1 cellular context compared by ENCODE assay signal in the genomic region with DNA sequence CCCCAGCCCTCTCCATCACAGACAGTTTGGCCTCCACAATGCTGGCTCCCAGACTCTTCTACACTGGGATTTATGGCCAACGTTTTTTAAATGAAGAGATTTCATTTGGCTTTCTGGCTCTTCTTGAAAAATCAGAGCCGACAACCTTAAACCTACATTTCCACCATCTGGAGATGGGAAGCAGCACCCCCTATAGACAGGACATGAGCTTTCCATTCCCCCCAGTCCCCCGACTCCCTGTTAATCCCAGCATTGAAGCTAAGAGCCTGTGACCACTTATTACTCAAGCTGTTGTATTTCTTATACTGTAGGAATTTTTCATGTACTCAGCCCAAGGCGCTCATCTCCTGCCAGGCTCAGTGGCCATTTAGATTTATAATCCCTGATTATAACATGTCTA.
TF ChIP-seq lines count a peak whose summit lies in the region.

No MANE protein-coding gene starts in this region.

TF ChIP-seq in WTC11, 78 proteins besides CTCF, POLR2A, EP300 and RAD21 (continued from another document):
- TF ChIP-seq, protein P1, sequence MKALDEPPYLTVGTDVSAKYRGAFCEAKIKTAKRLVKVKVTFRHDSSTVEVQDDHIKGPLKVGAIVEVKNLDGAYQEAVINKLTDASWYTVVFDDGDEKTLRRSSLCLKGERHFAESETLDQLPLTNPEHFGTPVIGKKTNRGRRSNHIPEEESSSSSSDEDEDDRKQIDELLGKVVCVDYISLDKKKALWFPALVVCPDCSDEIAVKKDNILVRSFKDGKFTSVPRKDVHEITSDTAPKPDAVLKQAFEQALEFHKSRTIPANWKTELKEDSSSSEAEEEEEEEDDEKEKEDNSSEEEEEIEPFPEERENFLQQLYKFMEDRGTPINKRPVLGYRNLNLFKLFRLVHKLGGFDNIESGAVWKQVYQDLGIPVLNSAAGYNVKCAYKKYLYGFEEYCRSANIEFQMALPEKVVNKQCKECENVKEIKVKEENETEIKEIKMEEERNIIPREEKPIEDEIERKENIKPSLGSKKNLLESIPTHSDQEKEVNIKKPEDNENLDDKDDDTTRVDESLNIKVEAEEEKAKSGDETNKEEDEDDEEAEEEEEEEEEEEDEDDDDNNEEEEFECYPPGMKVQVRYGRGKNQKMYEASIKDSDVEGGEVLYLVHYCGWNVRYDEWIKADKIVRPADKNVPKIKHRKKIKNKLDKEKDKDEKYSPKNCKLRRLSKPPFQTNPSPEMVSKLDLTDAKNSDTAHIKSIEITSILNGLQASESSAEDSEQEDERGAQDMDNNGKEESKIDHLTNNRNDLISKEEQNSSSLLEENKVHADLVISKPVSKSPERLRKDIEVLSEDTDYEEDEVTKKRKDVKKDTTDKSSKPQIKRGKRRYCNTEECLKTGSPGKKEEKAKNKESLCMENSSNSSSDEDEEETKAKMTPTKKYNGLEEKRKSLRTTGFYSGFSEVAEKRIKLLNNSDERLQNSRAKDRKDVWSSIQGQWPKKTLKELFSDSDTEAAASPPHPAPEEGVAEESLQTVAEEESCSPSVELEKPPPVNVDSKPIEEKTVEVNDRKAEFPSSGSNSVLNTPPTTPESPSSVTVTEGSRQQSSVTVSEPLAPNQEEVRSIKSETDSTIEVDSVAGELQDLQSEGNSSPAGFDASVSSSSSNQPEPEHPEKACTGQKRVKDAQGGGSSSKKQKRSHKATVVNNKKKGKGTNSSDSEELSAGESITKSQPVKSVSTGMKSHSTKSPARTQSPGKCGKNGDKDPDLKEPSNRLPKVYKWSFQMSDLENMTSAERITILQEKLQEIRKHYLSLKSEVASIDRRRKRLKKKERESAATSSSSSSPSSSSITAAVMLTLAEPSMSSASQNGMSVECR (CRISPR knock-in tag; IDR thresholded peaks at IDR 0.05; ENCODE audit: borderline replicate concordance), result no peak
- TF ChIP-seq ZBTB21 (CRISPR knock-in tag; IDR thresholded peaks at IDR 0.05; ENCODE audit: borderline replicate concordance), result no peak
- no peak for TF ChIP-seq MYBL2 (CRISPR knock-in tag; IDR thresholded peaks at IDR 0.05)
- TF ChIP-seq GTF2I (CRISPR knock-in tag; conservative IDR thresholded peaks at IDR 0.05), result no peak
- TF ChIP-seq, protein P2, sequence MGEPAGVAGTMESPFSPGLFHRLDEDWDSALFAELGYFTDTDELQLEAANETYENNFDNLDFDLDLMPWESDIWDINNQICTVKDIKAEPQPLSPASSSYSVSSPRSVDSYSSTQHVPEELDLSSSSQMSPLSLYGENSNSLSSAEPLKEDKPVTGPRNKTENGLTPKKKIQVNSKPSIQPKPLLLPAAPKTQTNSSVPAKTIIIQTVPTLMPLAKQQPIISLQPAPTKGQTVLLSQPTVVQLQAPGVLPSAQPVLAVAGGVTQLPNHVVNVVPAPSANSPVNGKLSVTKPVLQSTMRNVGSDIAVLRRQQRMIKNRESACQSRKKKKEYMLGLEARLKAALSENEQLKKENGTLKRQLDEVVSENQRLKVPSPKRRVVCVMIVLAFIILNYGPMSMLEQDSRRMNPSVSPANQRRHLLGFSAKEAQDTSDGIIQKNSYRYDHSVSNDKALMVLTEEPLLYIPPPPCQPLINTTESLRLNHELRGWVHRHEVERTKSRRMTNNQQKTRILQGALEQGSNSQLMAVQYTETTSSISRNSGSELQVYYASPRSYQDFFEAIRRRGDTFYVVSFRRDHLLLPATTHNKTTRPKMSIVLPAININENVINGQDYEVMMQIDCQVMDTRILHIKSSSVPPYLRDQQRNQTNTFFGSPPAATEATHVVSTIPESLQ (CRISPR knock-in tag; IDR thresholded peaks at IDR 0.05), result no peak
- no peak for TF ChIP-seq NFE2L1 (CRISPR knock-in tag; IDR thresholded peaks at IDR 0.05)
- TF ChIP-seq, protein P3, sequence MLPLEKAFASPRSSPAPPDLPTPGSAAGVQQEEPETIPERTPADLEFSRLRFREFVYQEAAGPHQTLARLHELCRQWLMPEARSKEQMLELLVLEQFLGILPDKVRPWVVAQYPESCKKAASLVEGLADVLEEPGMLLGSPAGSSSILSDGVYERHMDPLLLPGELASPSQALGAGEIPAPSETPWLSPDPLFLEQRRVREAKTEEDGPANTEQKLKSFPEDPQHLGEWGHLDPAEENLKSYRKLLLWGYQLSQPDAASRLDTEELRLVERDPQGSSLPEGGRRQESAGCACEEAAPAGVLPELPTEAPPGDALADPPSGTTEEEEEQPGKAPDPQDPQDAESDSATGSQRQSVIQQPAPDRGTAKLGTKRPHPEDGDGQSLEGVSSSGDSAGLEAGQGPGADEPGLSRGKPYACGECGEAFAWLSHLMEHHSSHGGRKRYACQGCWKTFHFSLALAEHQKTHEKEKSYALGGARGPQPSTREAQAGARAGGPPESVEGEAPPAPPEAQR (CRISPR knock-in tag; IDR thresholded peaks at IDR 0.05), result no peak
- TF ChIP-seq JUN (CRISPR knock-in tag; IDR thresholded peaks at IDR 0.05), result no peak
- TF ChIP-seq FOXJ3 (CRISPR knock-in tag; IDR thresholded peaks at IDR 0.05; ENCODE audit: borderline replicate concordance), result no peak
TF ChIP-seq in WTC11: peak in this region for 0.
